In genomic region chr12:94721173-94721572, GRCh38 we compare ENCODE assay signal across 11 cellular contexts.
DNase-seq lines count a peak whose midpoint lies in the region; ATAC-seq and TF ChIP-seq lines count a peak whose summit lies in the region.
"Had no signal": no experiment of that assay in that cellular context is flagged by ENCODE, and none has a peak within 500 bp of the region (broad histone marks: within the 10 kb centered on the region; RNA-seq: fewer than 3 reads in every experiment).

No MANE protein-coding gene starts in this region.

- peak overlapping the region; percentile 3 for H3K27ac Mint-ChIP-seq in stimulated activated naive CD8-positive, alpha-beta T cell treated with anti-CD3 and anti-CD28 coated beads, Interleukin-15, Interleukin-2, amounts not matched to agents 100 ng/mL and 50 ng/mL, for 24 hours
- H3K27ac Mint-ChIP-seq: activated CD4-positive, alpha-beta T cell treated with anti-CD3 and anti-CD28 coated beads, Interleukin-2, amount 10 ng/mL, durations not matched to agents 24 days and 14 days had no signal

- peaks cover 10% of the 10 kb centered on the region for H3K4me1 Mint-ChIP-seq in stimulated activated naive CD8-positive, alpha-beta T cell treated with anti-CD3 and anti-CD28 coated beads, Interleukin-15, Interleukin-2, amounts not matched to agents 100 ng/mL and 50 ng/mL, for 24 hours (ENCODE audit: low read depth)
- H3K4me1 Mint-ChIP-seq: activated CD4-positive, alpha-beta T cell treated with anti-CD3 and anti-CD28 coated beads, Interleukin-2, amount 10 ng/mL, durations not matched to agents 24 days and 14 days had no signal

- no peaks in the 10 kb centered on the region for H3K9me3 ChIP-seq in upper lobe of right lung
- no peaks in the 10 kb centered on the region for H3K9me3 ChIP-seq in aorta (ENCODE audit: control insufficient read depth, low read length)

- WGBS in aorta, 2 donors = 95 to 100% methylated on average over 1 of the region's 1 CpG

- H3K4me3 ChIP-seq in upper lobe of right lung = no peak overlapping the region
- H3K4me3 ChIP-seq in aorta (ENCODE audit: low read length in 2 of 2) = no peak overlapping the region

- no peaks in the 10 kb centered on the region for H3K36me3 ChIP-seq in upper lobe of right lung
- H3K36me3 ChIP-seq in aorta (ENCODE audit: control insufficient read depth in 1 of 2, insufficient read depth in 2 of 2, low read length in 1 of 2) = no peaks in the 10 kb centered on the region

- H3K4me3 Mint-ChIP-seq in stimulated activated naive CD8-positive, alpha-beta T cell treated with anti-CD3 and anti-CD28 coated beads, Interleukin-15, Interleukin-2, amounts not matched to agents 100 ng/mL and 50 ng/mL, for 24 hours = no peak overlapping the region
- H3K4me3 Mint-ChIP-seq: activated CD4-positive, alpha-beta T cell treated with anti-CD3 and anti-CD28 coated beads, Interleukin-2, amount 10 ng/mL, durations not matched to agents 24 days and 14 days had no signal

- intact Hi-C loops in upper lobe of right lung (cut with DNase I) = no loop called here
- intact Hi-C loops in aorta (cut with DNase I) = no loop called here

- DNase-seq in stimulated activated naive CD8-positive, alpha-beta T cell treated with anti-CD3 and anti-CD28 coated beads, Interleukin-15, Interleukin-2, amounts not matched to agents 100 U/mL and 50 U/mL, for 24 hours = no peak
- DNase-seq in upper lobe of right lung = no peak
- DNase-seq in aorta = no peak
- no peak for DNase-seq in DMS53 treated with DMSO at 0.1 percent for 48 hours (lab: John Stamatoyannopoulos, UW; ENCODE audit: unreplicated experiment)
- DNase-seq in OCI-M1 (lab: John Stamatoyannopoulos, UW) = no peak
- DNase-seq: 8988T; activated CD4-positive, alpha-beta T cell treated with anti-CD3 and anti-CD28 coated beads, Interleukin-2, amount 10 ng/mL, durations not matched to agents 24 days and 14 days; anterior cingulate cortex had no signal

- H3K36me3 Mint-ChIP-seq in stimulated activated naive CD8-positive, alpha-beta T cell treated with anti-CD3 and anti-CD28 coated beads, Interleukin-15, Interleukin-2, amounts not matched to agents 100 ng/mL and 50 ng/mL, for 24 hours (ENCODE audit: low read depth) = no peaks in the 10 kb centered on the region

- peaks cover 8% of the 10 kb centered on the region for H3K27me3 Mint-ChIP-seq in stimulated activated naive CD8-positive, alpha-beta T cell treated with anti-CD3 and anti-CD28 coated beads, Interleukin-15, Interleukin-2, amounts not matched to agents 100 ng/mL and 50 ng/mL, for 24 hours

- H3K27me3 ChIP-seq in upper lobe of right lung = no peaks in the 10 kb centered on the region
- H3K27me3 ChIP-seq in aorta (ENCODE audit: control insufficient read depth in 1 of 2, insufficient read depth in 2 of 2, low read length in 1 of 2) = no peaks in the 10 kb centered on the region

- no peaks in the 10 kb centered on the region for H3K9me3 Mint-ChIP-seq in stimulated activated naive CD8-positive, alpha-beta T cell treated with anti-CD3 and anti-CD28 coated beads, Interleukin-15, Interleukin-2, amounts not matched to agents 100 ng/mL and 50 ng/mL, for 24 hours
- H3K9me3 Mint-ChIP-seq: activated CD4-positive, alpha-beta T cell treated with anti-CD3 and anti-CD28 coated beads, Interleukin-2, amount 10 ng/mL, durations not matched to agents 24 days and 14 days had no signal

- ATAC-seq in stimulated activated naive CD8-positive, alpha-beta T cell treated with anti-CD3 and anti-CD28 coated beads, Interleukin-15, Interleukin-2, amounts not matched to agents 100 U/mL and 50 U/mL, for 24 hours = no peak
- ATAC-seq in HG02759 (IDR thresholded peaks at IDR 0.05; ENCODE audit: unreplicated experiment) (peak; percentile 91), HG03565 (IDR thresholded peaks at IDR 0.05; ENCODE audit: unreplicated experiment) (peak; percentile 87), upper lobe of right lung (peak; percentile 49), aorta (ENCODE audit: low FRiP score) (no peak)

- H3K4me1 ChIP-seq in upper lobe of right lung (no peaks in the 10 kb centered on the region), aorta (ENCODE audit: control insufficient read depth in 1 of 2, insufficient read depth in 2 of 2, low read length in 2 of 2) (no peaks in the 10 kb centered on the region)

- no peak overlapping the region for H3K27ac ChIP-seq in upper lobe of right lung
- H3K27ac ChIP-seq in aorta (ENCODE audit: low read depth in 1 of 2, low read length in 2 of 2) = no peak overlapping the region

- no peak for TF ChIP-seq CTCF in upper lobe of right lung (IDR thresholded peaks at IDR 0.05)

Comparison
In these comparisons a context has a peak if more than half of its experiments do, and no peak if none do; other contexts are left out.
1. ATAC-seq: peak in HG02759 (single experiment), HG03565 (single experiment) and upper lobe of right lung (single experiment); none in stimulated activated naive CD8-positive, alpha-beta T cell treated with anti-CD3 and anti-CD28 coated beads, Interleukin-15, Interleukin-2, amounts not matched to agents 100 U/mL and 50 U/mL, for 24 hours (single experiment) and aorta (single experiment).